Comparison of ENCODE assay signal across 14 cellular contexts in genomic region chr2:167177196-167177595, GRCh38.
"Had no signal": no experiment of that assay in that cellular context is flagged by ENCODE, and none has a peak within 500 bp of the region (broad histone marks: within the 10 kb centered on the region; RNA-seq: fewer than 3 reads in every experiment).

No MANE protein-coding gene starts in this region.

- H3K4me3 ChIP-seq: lung, mucosa of descending colon, stomach, thoracic aorta had no signal

- H3K9me3 ChIP-seq: mucosa of descending colon, thoracic aorta had no signal

- H3K27me3 ChIP-seq: stomach had no signal

- H3K4me1 ChIP-seq: stomach had no signal

- H3K36me3 ChIP-seq: stomach, thoracic aorta had no signal

- DNase-seq: activated CD4-positive, alpha-beta T cell treated with anti-CD3 and anti-CD28 coated beads, Interleukin-2, amount 50 U/mL, for 1 hour; activated effector memory CD4-positive, alpha-beta T cell treated with Interleukin-2 at 50 U/mL for 16 hours; activated T-cell treated with anti-CD3 and anti-CD28 coated beads, Interleukin-2, amount 50 U/mL, for 1 hour; immature natural killer cell; left cardiac atrium; mucosa of descending colon; natural killer cell; nucleus accumbens; stimulated activated CD4-positive, alpha-beta T cell treated with anti-CD3 and anti-CD28 coated beads, Interleukin-15, amount 100 ng/mL, for 24 hours; stimulated activated CD4-positive, alpha-beta T cell treated with anti-CD3 and anti-CD28 coated beads, Interleukin-4, amount 100 ng/mL, for 4 hours; stomach; T-helper 2 cell had no signal

- H3K27ac ChIP-seq: stomach, thoracic aorta had no signal
